ENCODE assay signal across 8 cellular contexts in the genomic region with DNA sequence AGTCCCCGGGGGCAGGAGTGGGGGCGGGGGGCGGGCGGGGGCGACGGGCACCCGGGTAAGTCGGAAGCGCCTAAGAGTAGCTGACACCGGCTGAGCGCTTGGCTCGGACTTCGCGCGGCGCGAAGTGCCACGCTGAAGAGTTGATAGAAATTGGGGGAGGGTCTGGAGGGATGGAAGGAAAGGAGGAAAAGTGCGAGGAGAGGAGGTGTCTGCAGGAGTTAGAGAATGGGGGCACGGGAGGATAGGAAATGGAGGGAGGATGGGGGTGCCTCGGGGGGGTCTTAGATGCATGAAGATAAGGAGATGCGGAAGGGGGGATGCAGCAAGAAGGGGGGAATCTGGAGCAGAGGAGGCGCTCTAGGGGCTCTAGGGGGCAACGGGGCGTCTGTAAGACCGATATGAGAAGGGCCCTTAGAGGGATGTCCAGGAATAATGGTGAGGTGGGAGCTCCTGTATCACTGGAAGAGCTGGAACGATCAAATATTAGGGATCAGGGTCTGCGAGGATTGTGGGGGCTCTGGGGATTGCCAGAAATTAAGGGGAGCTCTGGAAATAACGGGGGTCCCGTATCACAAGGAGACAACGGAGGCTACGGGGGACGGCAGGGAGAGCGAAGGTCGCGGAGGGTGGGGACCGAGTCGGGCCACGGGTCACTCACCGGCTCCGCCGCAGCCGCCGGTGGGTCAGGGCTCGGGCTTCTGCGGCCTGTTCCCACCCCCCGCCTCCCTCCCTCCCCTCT. TPM values are rescaled to one million over a fixed set of nuclear protein-coding genes. Genes with fewer than 3 reads are reported as not detected.
DNase-seq lines count a peak whose midpoint lies in the region; ATAC-seq and TF ChIP-seq lines count a peak whose summit lies in the region.

TSS of gene MYPOP (minus strand) at position 702 of the 739 bp plus-strand sequence. CDS start 840 bp downstream, outside the sequence.

- H3K9me2 ChIP-seq in GM23248 (ENCODE audit: insufficient read depth) = no peaks in the 10 kb centered on the region

- no peaks in the 10 kb centered on the region for H3K27me3 ChIP-seq in GM23248 (replicated peaks; ENCODE audit: insufficient read depth)
- H3K27me3 ChIP-seq in OCI-LY3 (ENCODE audit: low read depth, low read length) = no peaks in the 10 kb centered on the region
- H3K27me3 ChIP-seq in effector memory CD4-positive, alpha-beta T cell (replicated peaks; ENCODE audit: control insufficient read depth, insufficient read depth, low read length, poor library complexity, severe bottlenecking) = no peaks in the 10 kb centered on the region
- no peaks in the 10 kb centered on the region for H3K27me3 ChIP-seq in muscle layer of duodenum (ENCODE audit: low read depth, low read length)

- no peaks in the 10 kb centered on the region for H4K20me1 ChIP-seq in GM23248 (ENCODE audit: insufficient read depth)
- H4K20me1 ChIP-seq in OCI-LY3 (ENCODE audit: insufficient read depth, low read length) = no peaks in the 10 kb centered on the region

- H3K4me2 ChIP-seq in GM23248 (ENCODE audit: unreplicated experiment) (peak within 1 kb of the TSS; percentile 87), OCI-LY3 (ENCODE audit: low read length) (peak within 1 kb of the TSS; percentile 98)

- H3K4me3 ChIP-seq in GM23248 (peak within 1 kb of the TSS; percentile 81), OCI-LY3 (ENCODE audit: low read length) (peak within 1 kb of the TSS; percentile 90), muscle layer of duodenum (ENCODE audit: low read depth in 1 of 2, low read length in 2 of 2) (peak within 1 kb of the TSS; percentile 80 to 94)
- peak within 1 kb of the TSS; percentile 66 for H3K4me3 ChIP-seq in effector memory CD4-positive, alpha-beta T cell (ENCODE audit: insufficient read depth, low read depth, low read length, poor library complexity, severe bottlenecking)

- ATAC-seq in HG02870 (IDR thresholded peaks at IDR 0.05; ENCODE audit: unreplicated experiment) = no peak

- no peak; the same call in 1 of the 2 replicates for TF ChIP-seq CTCF in OCI-LY3 (IDR thresholded peaks at IDR 0.05; ENCODE audit: low read depth, low read length)

- H3K4me1 ChIP-seq in GM23248 (ENCODE audit: insufficient read depth) (peaks cover 9% of the 10 kb centered on the region; the same call in 1 of the 2 replicates), OCI-LY3 (ENCODE audit: low read length) (peaks cover 11% of the 10 kb centered on the region), muscle layer of duodenum (ENCODE audit: control insufficient read depth in 1 of 2, insufficient read depth in 2 of 2, low read length in 2 of 2) (peaks cover 0 to 25% of the 10 kb centered on the region in 2 donors)
- H3K4me1 ChIP-seq in effector memory CD4-positive, alpha-beta T cell (ENCODE audit: control insufficient read depth, insufficient read depth, low read length, poor library complexity, severe bottlenecking) = peaks cover 9% of the 10 kb centered on the region

- peaks cover 9% of the 10 kb centered on the region; the same call in 1 of the 2 replicates for H3F3A ChIP-seq in GM23248 (ENCODE audit: insufficient read depth)

- H3K9ac ChIP-seq in GM23248 (peak within 1 kb of the TSS; percentile 81), OCI-LY3 (ENCODE audit: low read length) (peak within 1 kb of the TSS; percentile 90)

- H2AFZ ChIP-seq in GM23248 (peak within 1 kb of the TSS; percentile 89), OCI-LY3 (ENCODE audit: low read depth, low read length) (peak within 1 kb of the TSS; percentile 55)

- DNase-seq in GM23248 = peak; percentile 40
- no peak for DNase-seq in effector memory CD4-positive, alpha-beta T cell
- no peak for DNase-seq in NCI-H1694 treated with DMSO at 0.1 percent for 48 hours (lab: John Stamatoyannopoulos, UW)
- DNase-seq in ecto neural progenitor cell (ENCODE audit: low spot score) = no peak
- no peak for DNase-seq in NCI-H2029 treated with DMSO at 0.1 percent for 48 hours (lab: John Stamatoyannopoulos, UW)

- H3K9me3 ChIP-seq in GM23248 (ENCODE audit: low read depth) (no peaks in the 10 kb centered on the region), OCI-LY3 (ENCODE audit: insufficient read depth, low read length) (no peaks in the 10 kb centered on the region), muscle layer of duodenum (ENCODE audit: control insufficient read depth in 1 of 2, low read length in 2 of 2) (no peaks in the 10 kb centered on the region)
- no peaks in the 10 kb centered on the region for H3K9me3 ChIP-seq in effector memory CD4-positive, alpha-beta T cell (ENCODE audit: control insufficient read depth, low read length)

- in situ Hi-C loops in GM23248 (cut with MboI) = no loop called here

- H3K79me2 ChIP-seq in GM23248 (ENCODE audit: insufficient read depth) = peaks cover 22% of the 10 kb centered on the region
- H3K79me2 ChIP-seq in OCI-LY3 (ENCODE audit: low read length) = peaks cover 14% of the 10 kb centered on the region

- H3K27ac ChIP-seq in GM23248 (peak within 1 kb of the TSS; percentile 28; the same call in 1 of the 2 replicates), OCI-LY3 (ENCODE audit: low read length) (peak within 1 kb of the TSS; percentile 61), muscle layer of duodenum (ENCODE audit: low read length) (peak within 1 kb of the TSS; percentile 56)
- peak within 1 kb of the TSS; percentile 78 for H3K27ac ChIP-seq in effector memory CD4-positive, alpha-beta T cell (ENCODE audit: insufficient read depth, low read length, poor library complexity, severe bottlenecking)

- H3K36me3 ChIP-seq in GM23248 (ENCODE audit: low read depth) (no peaks in the 10 kb centered on the region; the same call in 1 of the 2 replicates), OCI-LY3 (replicated peaks; ENCODE audit: low read depth, low read length) (peaks cover 26% of the 10 kb centered on the region), muscle layer of duodenum (ENCODE audit: control insufficient read depth in 1 of 2, insufficient read depth in 2 of 2, low read length in 2 of 2) (peaks cover 4 to 18% of the 10 kb centered on the region in 2 donors)
- peaks cover 11% of the 10 kb centered on the region for H3K36me3 ChIP-seq in effector memory CD4-positive, alpha-beta T cell (ENCODE audit: control insufficient read depth, insufficient read depth, low read length)

- 1 to 2% methylated on average over 28 to 40 of the region's 47 CpGs for WGBS in GM23248 (ENCODE audit: low coverage in 1 of 2, low lambda C conversion rate in 2 of 2, missing lambda C conversion rate in 2 of 2), 2 experiments

RNA-seq across cellular contexts. Expression of gene MYPOP, which starts in this region (rescaled TPM):
- total RNA-seq in GM23248 (2014; rRNA removed; shearing (Covaris generic)) = 3.5 and 7.7 TPM in 2 replicates
- 1.2 and 1.6 TPM in 2 replicates for polyA plus RNA-seq in GM23248 (2016; fragmentation: Nextera tagmentation; extraction: Ambion mirVana)

Comparison
In these comparisons a context has a peak if more than half of its experiments do, and no peak if none do; other contexts are left out.
1. H3K27ac ChIP-seq: peak in every context shown above with its lines; median percentile 78 in effector memory CD4-positive, alpha-beta T cell; 61 in OCI-LY3; 56 in muscle layer of duodenum; 28 in GM23248.